ENCODE assay signal across 22 cellular contexts in genomic region chr5:57341380-57341979, GRCh38.
"Had no signal": no experiment of that assay in that cellular context is flagged by ENCODE, and none has a peak within 500 bp of the region (broad histone marks: within the 10 kb centered on the region; RNA-seq: fewer than 3 reads in every experiment).

No MANE protein-coding gene starts in this region.

- H3K27ac Mint-ChIP-seq: endodermal cell; immature natural killer cell; natural killer cell treated with Interleukin-12 subunit alpha and Interleukin-12 subunit beta and Interleukin-15 and Interleukin-18, amount 100 ng/mL, for 72 hours; neural progenitor cell had no signal

- H3K4me3 Mint-ChIP-seq: endodermal cell; immature natural killer cell; natural killer cell treated with Interleukin-12 subunit alpha and Interleukin-12 subunit beta and Interleukin-15 and Interleukin-18, amount 100 ng/mL, for 72 hours; neural progenitor cell had no signal

- H3K9me3 Mint-ChIP-seq: immature natural killer cell; natural killer cell treated with Interleukin-12 subunit alpha and Interleukin-12 subunit beta and Interleukin-15 and Interleukin-18, amount 100 ng/mL, for 72 hours; neural progenitor cell had no signal

- H3K4me1 Mint-ChIP-seq: immature natural killer cell, neural progenitor cell had no signal

- ATAC-seq: gastroesophageal sphincter; left colon; left ventricle myocardium superior; natural killer cell treated with Interleukin-12 subunit alpha and Interleukin-12 subunit beta and Interleukin-15 and Interleukin-18, amount 100 ng/mL, for 72 hours had no signal

- H3K27me3 ChIP-seq: gastroesophageal sphincter, neural progenitor cell, ovary, right atrium auricular region, sigmoid colon had no signal

- H3K36me3 Mint-ChIP-seq: immature natural killer cell; natural killer cell treated with Interleukin-12 subunit alpha and Interleukin-12 subunit beta and Interleukin-15 and Interleukin-18, amount 100 ng/mL, for 72 hours; neural progenitor cell had no signal

- DNase-seq: effector CD4-positive, alpha-beta T cell; endodermal cell; foreskin fibroblast; immature natural killer cell; left colon; left ventricle myocardium superior; mesenchymal stem cell; midbrain; nucleus accumbens; ovary; sigmoid colon; stimulated activated CD4-positive, alpha-beta T cell treated with anti-CD3 and anti-CD28 coated beads, Interleukin-12 subunit alpha, Interleukin-12 subunit beta, amount 100 ng/mL, for 4 hours; stimulated activated naive CD4-positive, alpha-beta T cell treated with Interleukin-2 at 50 U/mL for 16 hours; trophoblast cell had no signal

- H3K4me2 ChIP-seq: neural progenitor cell had no signal

- H2AFZ ChIP-seq: neural progenitor cell had no signal

- H3K9me3 ChIP-seq: gastroesophageal sphincter, ovary, right atrium auricular region, sigmoid colon had no signal

- FAIRE-seq: endothelial cell of umbilical vein had no signal

- H3K27ac ChIP-seq: coronary artery, gastroesophageal sphincter, neural progenitor cell, ovary, right atrium auricular region, sigmoid colon, skin epidermis had no signal

- H3K4me1 ChIP-seq: gastroesophageal sphincter, neural progenitor cell, right atrium auricular region, sigmoid colon had no signal

- H3K9ac ChIP-seq: neural progenitor cell had no signal

- H3K4me3 ChIP-seq: coronary artery, gastroesophageal sphincter, lung, neural progenitor cell, ovary, right atrium auricular region, sigmoid colon, skin epidermis had no signal

- H3K36me3 ChIP-seq: gastroesophageal sphincter, neural progenitor cell, ovary, right atrium auricular region, sigmoid colon had no signal
